17 cellular contexts compared by ENCODE assay signal in genomic region chr1:156226782-156227181, GRCh38. TPM values are rescaled to one million over a fixed set of nuclear protein-coding genes. Genes with fewer than 3 reads are reported as not detected.
A peak's percentile ranks its signal among the peaks of the same experiment; 100 is the strongest.
DNase-seq lines count a peak whose midpoint lies in the region; ATAC-seq and TF ChIP-seq lines count a peak whose summit lies in the region.
"Had no signal": no experiment of that assay in that cellular context is flagged by ENCODE, and none has a peak within 500 bp of the region (broad histone marks: within the 10 kb centered on the region; RNA-seq: fewer than 3 reads in every experiment).

No MANE protein-coding gene starts in this region.

- H3K9me3 Mint-ChIP-seq in natural killer cell treated with Interleukin-12 subunit alpha and Interleukin-12 subunit beta and Interleukin-15 and Interleukin-18, amount 100 ng/mL, for 72 hours: no peaks in the 10 kb centered on the region
- no peaks in the 10 kb centered on the region for H3K9me3 Mint-ChIP-seq in natural killer cell
- H3K9me3 Mint-ChIP-seq in activated CD8-positive, alpha-beta T cell treated with anti-CD3 and anti-CD28 coated beads for 36 hours: no peaks in the 10 kb centered on the region

- peaks cover 8 to 16% of the 10 kb centered on the region in 2 donors for H3K36me3 ChIP-seq in thyroid gland

- H3K27ac Mint-ChIP-seq in natural killer cell treated with Interleukin-12 subunit alpha and Interleukin-12 subunit beta and Interleukin-15 and Interleukin-18, amount 100 ng/mL, for 72 hours: peak overlapping the region; percentile 87 to 92
- no peak overlapping the region for H3K27ac Mint-ChIP-seq in natural killer cell
- peak overlapping the region; percentile 92 for H3K27ac Mint-ChIP-seq in activated CD8-positive, alpha-beta T cell treated with anti-CD3 and anti-CD28 coated beads for 36 hours

- peaks cover 43% of the 10 kb centered on the region for H3K36me3 Mint-ChIP-seq in natural killer cell treated with Interleukin-12 subunit alpha and Interleukin-12 subunit beta and Interleukin-15 and Interleukin-18, amount 100 ng/mL, for 72 hours
- H3K36me3 Mint-ChIP-seq in natural killer cell: peaks cover 7% of the 10 kb centered on the region
- H3K36me3 Mint-ChIP-seq in activated CD8-positive, alpha-beta T cell treated with anti-CD3 and anti-CD28 coated beads for 36 hours (ENCODE audit: low read depth): peaks cover 46% of the 10 kb centered on the region

- POLR2A ChIA-PET in activated CD8-positive, alpha-beta T cell treated with anti-CD3 and anti-CD28 coated beads for 36 hours (lab: Charles Lee): interaction anchor here (0.8 to 7.1 kb wide), 11 partner anchors 8 to 130 kb away, joined by 3 to 88 read pairs (median 15); partner anchors contain the start of genes BGLAP, PMF1, SEMA4A and SMG5

- CTCF ChIA-PET in activated CD8-positive, alpha-beta T cell treated with anti-CD3 and anti-CD28 coated beads for 36 hours (lab: Charles Lee): interaction anchor here (0.7 to 7.2 kb wide), 14 partner anchors 9 to 136 kb away, joined by 3 to 269 read pairs (median 15); partner anchors contain the start of genes PMF1, SEMA4A and SMG5

- H3K27ac ChIP-seq in substantia nigra (ENCODE audit: low read depth, low read length, poor library complexity, severe bottlenecking) (peak overlapping the region; percentile 76), thyroid gland (peak overlapping the region in 1 of 3 donors; percentile 12)
- H3K27ac ChIP-seq: esophagus squamous epithelium, pancreas, WERI-Rb-1 had no signal

- intact Hi-C loops in natural killer cell (cut with micrococcal nuclease) (no loop called here), thyroid gland (cut with DNase I) (loop anchor here (5.0 kb wide), 2 partner anchors 79 to 129 kb away; no protein-coding TSS in a partner anchor)
- intact Hi-C loops in activated CD8-positive, alpha-beta T cell treated with anti-CD3 and anti-CD28 coated beads for 36 hours (cut with micrococcal nuclease): loop anchor here (10.0 kb wide), 1 partner anchor 132 kb away; no protein-coding TSS in a partner anchor

- H3K9me3 ChIP-seq in thyroid gland: no peaks in the 10 kb centered on the region
- H3K9me3 ChIP-seq: esophagus squamous epithelium, pancreas had no signal

- no peaks in the 10 kb centered on the region for H3K27me3 ChIP-seq in thyroid gland
- H3K27me3 ChIP-seq: esophagus squamous epithelium, pancreas had no signal

- no peak for DNase-seq in natural killer cell treated with Interleukin-12 subunit alpha and Interleukin-12 subunit beta and Interleukin-15 and Interleukin-18, amount 100 ng/mL, for 72 hours (ENCODE audit: low spot score)
- no peak for DNase-seq in natural killer cell
- DNase-seq in activated CD8-positive, alpha-beta T cell treated with anti-CD3 and anti-CD28 coated beads for 36 hours: no peak
- DNase-seq in substantia nigra (lab: John Stamatoyannopoulos, UW): no peak
- DNase-seq in thyroid gland: no peak
- DNase-seq in AG08396 (ENCODE audit: low spot score): no peak
- DNase-seq in germinal center (ENCODE audit: low spot score): no peak
- DNase-seq: effector CD4-positive, alpha-beta T cell; esophagus squamous epithelium; head of caudate nucleus; Kasumi-1; NCI-H1105 treated with DMSO at 0.1 percent for 48 hours; NCI-H2171; NCI-H82; pancreas; WERI-Rb-1 had no signal

- H3K4me1 ChIP-seq in thyroid gland: peaks cover 0 to 4% of the 10 kb centered on the region in 2 donors

- H3K4me3 Mint-ChIP-seq in natural killer cell treated with Interleukin-12 subunit alpha and Interleukin-12 subunit beta and Interleukin-15 and Interleukin-18, amount 100 ng/mL, for 72 hours: peak overlapping the region; percentile 68
- H3K4me3 Mint-ChIP-seq in natural killer cell: no peak overlapping the region
- H3K4me3 Mint-ChIP-seq in activated CD8-positive, alpha-beta T cell treated with anti-CD3 and anti-CD28 coated beads for 36 hours: no peak overlapping the region

- TF ChIP-seq CTCF in natural killer cell (IDR thresholded peaks at IDR 0.05): no peak
- no peak for TF ChIP-seq CTCF in activated CD8-positive, alpha-beta T cell treated with anti-CD3 and anti-CD28 coated beads for 36 hours (IDR thresholded peaks at IDR 0.05)
- TF ChIP-seq CTCF in thyroid gland (IDR thresholded peaks at IDR 0.05): no peak

- TF ChIP-seq POLR2A in thyroid gland (IDR thresholded peaks at IDR 0.05): no peak

- no peak overlapping the region for H3K4me3 ChIP-seq in thyroid gland (replicated peaks in 1 of 3)
- H3K4me3 ChIP-seq: esophagus squamous epithelium, pancreas had no signal

- peaks cover 41 to 47% of the 10 kb centered on the region in 2 donors for H3K4me1 Mint-ChIP-seq in natural killer cell treated with Interleukin-12 subunit alpha and Interleukin-12 subunit beta and Interleukin-15 and Interleukin-18, amount 100 ng/mL, for 72 hours (ENCODE audit: low read depth in 2 of 2)
- H3K4me1 Mint-ChIP-seq in natural killer cell: peaks cover 0 to 14% of the 10 kb centered on the region in 2 donors
- peaks cover 48% of the 10 kb centered on the region for H3K4me1 Mint-ChIP-seq in activated CD8-positive, alpha-beta T cell treated with anti-CD3 and anti-CD28 coated beads for 36 hours (ENCODE audit: low read depth)

- H3K27me3 Mint-ChIP-seq in natural killer cell treated with Interleukin-12 subunit alpha and Interleukin-12 subunit beta and Interleukin-15 and Interleukin-18, amount 100 ng/mL, for 72 hours: no peaks in the 10 kb centered on the region
- no peaks in the 10 kb centered on the region for H3K27me3 Mint-ChIP-seq in natural killer cell (ENCODE audit: low read depth in 2 of 2)
- no peaks in the 10 kb centered on the region for H3K27me3 Mint-ChIP-seq in activated CD8-positive, alpha-beta T cell treated with anti-CD3 and anti-CD28 coated beads for 36 hours

- no peak for ATAC-seq in natural killer cell treated with Interleukin-12 subunit alpha and Interleukin-12 subunit beta and Interleukin-15 and Interleukin-18, amount 100 ng/mL, for 72 hours
- ATAC-seq in natural killer cell (no peak), HG02938 (IDR thresholded peaks at IDR 0.05; ENCODE audit: unreplicated experiment) (peak; percentile 4)
- no peak for ATAC-seq in activated CD8-positive, alpha-beta T cell treated with anti-CD3 and anti-CD28 coated beads for 36 hours
- ATAC-seq: pancreas had no signal

- WGBS in thyroid gland, 2 donors: 96 to 98% methylated on average over 4 of the region's 4 CpGs

RNA-seq across cellular contexts. Expression of gene PMF1, which starts 14.0 kb away (rescaled TPM):
- total RNA-seq in natural killer cell treated with Interleukin-12 subunit alpha and Interleukin-12 subunit beta and Interleukin-15 and Interleukin-18, amount 100 ng/mL, for 72 hours: 100 to 1,000 TPM in 1 of 2 donors, 10 to 100 TPM in 1; 90.6 to 105 TPM
- total RNA-seq in natural killer cell (10 to 100 TPM; 61.5 to 70.3 (median 64.0) TPM), thyroid gland (100 to 1,000 TPM in 3 of 4 donors, 10 to 100 TPM in 1; 73.6 to 121 (median 107) TPM)
- 10 to 100 TPM; 89.4 to 93.7 TPM for total RNA-seq in activated CD8-positive, alpha-beta T cell treated with anti-CD3 and anti-CD28 coated beads for 36 hours

RNA-seq across cellular contexts. Expression of gene BGLAP, which starts 15.2 kb away (rescaled TPM):
- total RNA-seq in natural killer cell treated with Interleukin-12 subunit alpha and Interleukin-12 subunit beta and Interleukin-15 and Interleukin-18, amount 100 ng/mL, for 72 hours: 1 to 10 TPM; 1.8 to 2.3 TPM
- total RNA-seq in natural killer cell: 1 to 10 TPM in 2 of 3 donors, under 1 TPM in 1; 0.45 to 1.6 (median 1.1) TPM
- 1 to 10 TPM; 2.2 to 2.5 TPM for total RNA-seq in activated CD8-positive, alpha-beta T cell treated with anti-CD3 and anti-CD28 coated beads for 36 hours
- 1 to 10 TPM in 3 of 4 donors, not detected in 1; 1.0 to 4.4 (median 1.3) TPM for total RNA-seq in thyroid gland

RNA-seq across cellular contexts. Expression of gene PAQR6, which starts 21.1 kb away (rescaled TPM):
- total RNA-seq in natural killer cell treated with Interleukin-12 subunit alpha and Interleukin-12 subunit beta and Interleukin-15 and Interleukin-18, amount 100 ng/mL, for 72 hours: 1 to 10 TPM; 5.9 to 9.5 TPM
- total RNA-seq in natural killer cell: 1 to 10 TPM; 2.6 to 5.5 (median 3.5) TPM
- 1 to 10 TPM; 4.7 to 5.0 TPM for total RNA-seq in activated CD8-positive, alpha-beta T cell treated with anti-CD3 and anti-CD28 coated beads for 36 hours
- 1 to 10 TPM in 2 of 4 donors, under 1 TPM in 2; 0.63 to 2.3 (median 1.3) TPM for total RNA-seq in thyroid gland

RNA-seq across cellular contexts. Expression of gene SLC25A44, which starts 32.9 kb away (rescaled TPM):
- 10 to 100 TPM; 54.4 to 56.6 TPM for total RNA-seq in natural killer cell treated with Interleukin-12 subunit alpha and Interleukin-12 subunit beta and Interleukin-15 and Interleukin-18, amount 100 ng/mL, for 72 hours
- total RNA-seq in natural killer cell: 10 to 100 TPM; 17.1 to 49.2 (median 22.0) TPM
- total RNA-seq in activated CD8-positive, alpha-beta T cell treated with anti-CD3 and anti-CD28 coated beads for 36 hours: 10 to 100 TPM; 41.9 to 43.0 TPM
- 10 to 100 TPM; 14.5 to 19.7 (median 17.7) TPM for total RNA-seq in thyroid gland

RNA-seq across cellular contexts. Expression of gene SMG5, which starts 55.8 kb away (rescaled TPM):
- 100 to 1,000 TPM in 1 of 2 donors, 10 to 100 TPM in 1; 89.3 to 130 TPM for total RNA-seq in natural killer cell treated with Interleukin-12 subunit alpha and Interleukin-12 subunit beta and Interleukin-15 and Interleukin-18, amount 100 ng/mL, for 72 hours
- total RNA-seq in natural killer cell (10 to 100 TPM; 76.7 to 93.9 (median 87.6) TPM), thyroid gland (10 to 100 TPM; 57.2 to 89.0 (median 76.1) TPM)
- total RNA-seq in activated CD8-positive, alpha-beta T cell treated with anti-CD3 and anti-CD28 coated beads for 36 hours: 10 to 100 TPM; 70.3 to 70.7 TPM

Comparison
In these comparisons a context has a peak if more than half of its experiments do, and no peak if none do; other contexts are left out.
1. H3K27ac Mint-ChIP-seq: peak in natural killer cell treated with Interleukin-12 subunit alpha and Interleukin-12 subunit beta and Interleukin-15 and Interleukin-18, amount 100 ng/mL, for 72 hours (2 of 2) and activated CD8-positive, alpha-beta T cell treated with anti-CD3 and anti-CD28 coated beads for 36 hours (single experiment); none in natural killer cell (0 of 2).